ENCODE assay signal across 10 cellular contexts in the genomic region with DNA sequence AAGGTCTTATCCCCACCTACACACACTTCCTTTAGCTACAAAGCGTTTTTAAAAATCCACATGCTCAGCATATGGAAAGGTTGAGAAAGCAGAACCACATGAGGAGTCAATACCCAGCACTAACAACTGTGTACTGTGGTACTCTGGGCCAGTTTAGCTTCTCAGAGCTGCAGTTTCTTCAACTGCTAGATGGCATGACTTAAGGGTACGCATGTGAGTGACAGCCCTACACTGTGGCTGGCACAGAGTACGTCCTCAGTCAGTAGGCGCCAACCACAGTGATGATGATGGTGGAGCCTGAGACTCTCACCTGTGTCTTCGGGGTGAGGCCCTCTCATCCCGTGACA. TPM values are rescaled to one million over a fixed set of nuclear protein-coding genes. Genes with fewer than 3 reads are reported as not detected.
DNase-seq lines count a peak whose midpoint lies in the region; ATAC-seq, FAIRE-seq and TF ChIP-seq lines count a peak whose summit lies in the region.
"Had no signal": no experiment of that assay in that cellular context is flagged by ENCODE, and none has a peak within 500 bp of the region (broad histone marks: within the 10 kb centered on the region; RNA-seq: fewer than 3 reads in every experiment).

No MANE protein-coding gene starts in this region.

- H3K36me3 Mint-ChIP-seq in CD4-positive, alpha-beta T cell (ENCODE audit: low read depth) = peaks cover 32% of the 10 kb centered on the region
- peaks cover 30% of the 10 kb centered on the region for H3K36me3 Mint-ChIP-seq in activated CD4-positive, alpha-beta T cell treated with anti-CD3 and anti-CD28 coated beads, Interleukin-2, amount 10 ng/mL, durations not matched to agents 24 days and 14 days (ENCODE audit: low read depth)

- H4K91ac ChIP-seq in trophoblast cell (ENCODE audit: low read depth, low read length) = no peak overlapping the region

- H2BK5ac ChIP-seq in trophoblast cell (ENCODE audit: low read depth, low read length, poor library complexity) = no peak overlapping the region
- no peak overlapping the region for H2BK5ac ChIP-seq in mesendoderm (ENCODE audit: low read length)

- CTCF ChIA-PET in CD4-positive, alpha-beta T cell (lab: Charles Lee) = interaction anchor here (1.3 to 1.6 kb wide), 2 partner anchors 11 to 50 kb away, joined by 3 to 10 read pairs; no protein-coding TSS in a partner anchor

- H3K23ac ChIP-seq in trophoblast cell (ENCODE audit: low read length) = no peak overlapping the region
- no peak overlapping the region for H3K23ac ChIP-seq in mesendoderm (ENCODE audit: low read length)

- whole genome bisulfite sequencing in trophoblast cell (ENCODE audit: extremely low coverage, insufficient coverage, insufficient read length) = no CpG with 5 or more reads among the region's 6 CpGs
- no CpG with 5 or more reads among the region's 6 CpGs for WGBS in mesendoderm (ENCODE audit: extremely low coverage, insufficient coverage, low lambda C conversion rate)

- no peak overlapping the region for H2BK12ac ChIP-seq in trophoblast cell (ENCODE audit: low read length)

- H3K56ac ChIP-seq in mesendoderm (ENCODE audit: low read length) = no peak overlapping the region

- H3K4me1 ChIP-seq in duodenal mucosa (ENCODE audit: control insufficient read depth in 1 of 2, insufficient read depth in 2 of 2, low read length in 2 of 2) (peaks cover 72 to 73% of the 10 kb centered on the region in 2 donors), trophoblast cell (ENCODE audit: control insufficient read depth in 1 of 2, insufficient read depth in 2 of 2, low read length in 2 of 2) (peaks cover 36 to 37% of the 10 kb centered on the region in 2 experiments), mesendoderm (ENCODE audit: control insufficient read depth, low read depth, low read length) (peaks cover 15% of the 10 kb centered on the region)

- no peaks in the 10 kb centered on the region for H3K9me3 Mint-ChIP-seq in CD4-positive, alpha-beta T cell
- H3K9me3 Mint-ChIP-seq in activated CD4-positive, alpha-beta T cell treated with anti-CD3 and anti-CD28 coated beads, Interleukin-2, amount 10 ng/mL, durations not matched to agents 24 days and 14 days = no peaks in the 10 kb centered on the region

- no peak for DNase-seq in CD4-positive, alpha-beta T cell
- no peak for DNase-seq in activated CD4-positive, alpha-beta T cell treated with anti-CD3 and anti-CD28 coated beads, Interleukin-2, amount 10 ng/mL, durations not matched to agents 24 days and 14 days
- DNase-seq in trophoblast cell (no peak), D721Med (ENCODE audit: insufficient read length, low spot score) (no peak), LoVo (ENCODE audit: low spot score) (no peak), mesendoderm (no peak)
- DNase-seq: kidney glomerular epithelial cell had no signal

- no peak overlapping the region for H3K14ac ChIP-seq in trophoblast cell (ENCODE audit: low read length)

- H4K8ac ChIP-seq in trophoblast cell (ENCODE audit: low read depth, low read length) = no peak overlapping the region
- no peak overlapping the region for H4K8ac ChIP-seq in mesendoderm (ENCODE audit: low read depth, low read length)

- no peak overlapping the region for H2AK5ac ChIP-seq in trophoblast cell (ENCODE audit: low read length)
- H2AK5ac ChIP-seq in mesendoderm (ENCODE audit: low read length) = no peak overlapping the region

- peak overlapping the region; percentile 78 for H3K27ac Mint-ChIP-seq in CD4-positive, alpha-beta T cell
- H3K27ac Mint-ChIP-seq in activated CD4-positive, alpha-beta T cell treated with anti-CD3 and anti-CD28 coated beads, Interleukin-2, amount 10 ng/mL, durations not matched to agents 24 days and 14 days = peak overlapping the region; percentile 83

- H2BK120ac ChIP-seq in trophoblast cell (ENCODE audit: insufficient read depth, low read length, poor library complexity) (no peak overlapping the region), mesendoderm (ENCODE audit: low read depth, low read length) (no peak overlapping the region)

- H3K79me2 ChIP-seq in trophoblast cell (ENCODE audit: control insufficient read depth, insufficient read depth, low read length, poor library complexity) (peaks cover 24% of the 10 kb centered on the region), mesendoderm (ENCODE audit: control insufficient read depth, insufficient read depth, low read length) (peaks cover 78% of the 10 kb centered on the region)

- no peak for FAIRE-seq in D721Med (lab: Jason Lieb, UNC)

- H4K12ac ChIP-seq in trophoblast cell (ENCODE audit: low read depth, low read length) = no peak overlapping the region

- H3K27me3 ChIP-seq in CD4-positive, alpha-beta T cell (ENCODE audit: control insufficient read depth, insufficient read depth, low read length) = no peaks in the 10 kb centered on the region
- H3K27me3 ChIP-seq in duodenal mucosa (ENCODE audit: control insufficient read depth in 1 of 2, insufficient read depth in 2 of 2, low read length in 2 of 2) (no peaks in the 10 kb centered on the region), trophoblast cell (ENCODE audit: insufficient read depth, low read length) (no peaks in the 10 kb centered on the region), mesendoderm (ENCODE audit: insufficient read depth, low read length, poor library complexity) (no peaks in the 10 kb centered on the region)

- H3K4me2 ChIP-seq in trophoblast cell (ENCODE audit: low read length) (no peak overlapping the region), mesendoderm (ENCODE audit: low read length) (no peak overlapping the region)

- H3K4me3 ChIP-seq in duodenal mucosa (ENCODE audit: low read depth in 1 of 2, low read length in 2 of 2) (no peak overlapping the region), trophoblast cell (ENCODE audit: low read depth, low read length) (no peak overlapping the region), mesendoderm (ENCODE audit: low read length) (no peak overlapping the region)

- no peak overlapping the region for H2BK15ac ChIP-seq in mesendoderm (replicated peaks; ENCODE audit: low read depth)

- no peak overlapping the region for H3K27ac ChIP-seq in CD4-positive, alpha-beta T cell (ENCODE audit: low read depth, low read length)
- peak overlapping the region; percentile 53 for H3K27ac ChIP-seq in duodenal mucosa (ENCODE audit: low read depth, low read length)
- H3K27ac ChIP-seq in trophoblast cell (ENCODE audit: low read depth, low read length) = no peak overlapping the region
- no peak overlapping the region for H3K27ac ChIP-seq in mesendoderm (ENCODE audit: low read depth, low read length)

- no peaks in the 10 kb centered on the region for H3K27me3 Mint-ChIP-seq in CD4-positive, alpha-beta T cell
- H3K27me3 Mint-ChIP-seq in activated CD4-positive, alpha-beta T cell treated with anti-CD3 and anti-CD28 coated beads, Interleukin-2, amount 10 ng/mL, durations not matched to agents 24 days and 14 days = no peaks in the 10 kb centered on the region

- H2AFZ ChIP-seq in trophoblast cell (ENCODE audit: insufficient read depth, low read length, poor library complexity) = no peak overlapping the region

- peaks cover 87% of the 10 kb centered on the region for H3K4me1 Mint-ChIP-seq in CD4-positive, alpha-beta T cell (ENCODE audit: low read depth)
- H3K4me1 Mint-ChIP-seq in activated CD4-positive, alpha-beta T cell treated with anti-CD3 and anti-CD28 coated beads, Interleukin-2, amount 10 ng/mL, durations not matched to agents 24 days and 14 days = peaks cover 71% of the 10 kb centered on the region

- POLR2A ChIA-PET in CD4-positive, alpha-beta T cell (lab: Charles Lee) = interaction anchor here (0.7 to 1.4 kb wide), 3 partner anchors 17 to 552 kb away, joined by 3 to 7 read pairs (median 4); partner anchors contain the start of genes CCDC12 and NBEAL2

- H3K4me3 Mint-ChIP-seq in CD4-positive, alpha-beta T cell = peak overlapping the region; percentile 26
- H3K4me3 Mint-ChIP-seq in activated CD4-positive, alpha-beta T cell treated with anti-CD3 and anti-CD28 coated beads, Interleukin-2, amount 10 ng/mL, durations not matched to agents 24 days and 14 days = peak overlapping the region; percentile 32

- peak overlapping the region; percentile 66 for H3K4ac ChIP-seq in trophoblast cell (ENCODE audit: low read depth, low read length)
- no peak overlapping the region for H3K4ac ChIP-seq in mesendoderm (ENCODE audit: low read depth, low read length)

- ATAC-seq in CD4-positive, alpha-beta T cell (ENCODE audit: poor library complexity) = peak; percentile 73
- ATAC-seq in GM21528 (IDR thresholded peaks at IDR 0.05; ENCODE audit: low FRiP score, unreplicated experiment) = no peak
- ATAC-seq: Panc1 had no signal

- TF ChIP-seq CTCF in CD4-positive, alpha-beta T cell (IDR thresholded peaks at IDR 0.05) = no peak
- no peak for TF ChIP-seq CTCF in D721Med (IDR thresholded peaks at IDR 0.05; ENCODE audit: insufficient read depth, missing control alignments)

- H3K9ac ChIP-seq in duodenal mucosa (ENCODE audit: low read depth in 1 of 2, low read length in 2 of 2) (peak overlapping the region in 1 of 2 donors; percentile 20), trophoblast cell (ENCODE audit: low read length) (no peak overlapping the region), mesendoderm (ENCODE audit: low read length) (no peak overlapping the region)

- intact Hi-C loops in CD4-positive, alpha-beta T cell (cut with DNase I, micrococcal nuclease) = no loop called here
- intact Hi-C loops in activated CD4-positive, alpha-beta T cell treated with anti-CD3 and anti-CD28 coated beads, Interleukin-2, amount 10 ng/mL, durations not matched to agents 24 days and 14 days (cut with micrococcal nuclease) = loop anchor here (1.0 to 10.0 kb wide), 5 partner anchors 11 to 516 kb away; partner anchors contain the start of genes CCDC12 and SCAP

- H3K36me3 ChIP-seq in duodenal mucosa (ENCODE audit: control insufficient read depth in 1 of 2, insufficient read depth in 2 of 2, low read length in 2 of 2) = peaks cover 3 to 5% of the 10 kb centered on the region in 2 donors
- H3K36me3 ChIP-seq in trophoblast cell (ENCODE audit: control insufficient read depth in 1 of 2, insufficient read depth in 2 of 2, low read length in 2 of 2) = peaks cover 0 to 2% of the 10 kb centered on the region in 2 experiments
- peaks cover 4% of the 10 kb centered on the region for H3K36me3 ChIP-seq in mesendoderm (ENCODE audit: control insufficient read depth, insufficient read depth, low read length)

- H3K79me1 ChIP-seq in trophoblast cell (ENCODE audit: low read length) (peaks cover 4% of the 10 kb centered on the region), mesendoderm (ENCODE audit: low read length) (peaks cover 48% of the 10 kb centered on the region)

- no peak overlapping the region for H4K5ac ChIP-seq in mesendoderm (ENCODE audit: low read length)

- H3K18ac ChIP-seq in trophoblast cell (ENCODE audit: low read length) = no peak overlapping the region
- H3K18ac ChIP-seq in mesendoderm (ENCODE audit: low read length) = no peak overlapping the region

- no peaks in the 10 kb centered on the region for H3K9me3 ChIP-seq in CD4-positive, alpha-beta T cell (ENCODE audit: control insufficient read depth, low read length)
- H3K9me3 ChIP-seq in duodenal mucosa (ENCODE audit: control insufficient read depth in 1 of 2, low read length in 2 of 2) (no peaks in the 10 kb centered on the region), trophoblast cell (ENCODE audit: insufficient read depth, low read depth, low read length) (no peaks in the 10 kb centered on the region)

RNA-seq across cellular contexts. Expression of gene CCDC12, which starts 17.4 kb away (rescaled TPM):
- total RNA-seq in CD4-positive, alpha-beta T cell = 10 to 100 TPM; 57.5 to 59.5 TPM
- 55.3 and 66.2 TPM in 2 replicates for total RNA-seq in activated CD4-positive, alpha-beta T cell treated with anti-CD3 and anti-CD28 coated beads, Interleukin-2, amount 10 ng/mL, durations not matched to agents 24 days and 14 days
- 47.9 and 48.1 TPM in 2 replicates for polyA plus RNA-seq in trophoblast cell (2013)
- 49.1 TPM for polyA plus RNA-seq in mesendoderm (2013, experiment 1 of 2)
- 48.9 TPM for polyA plus RNA-seq in mesendoderm (2013, experiment 2 of 2)

RNA-seq across cellular contexts. Expression of gene NBEAL2, which starts 20.3 kb away (rescaled TPM):
- 100 to 1,000 TPM; 163 to 170 TPM for total RNA-seq in CD4-positive, alpha-beta T cell
- 115 and 119 TPM in 2 replicates for total RNA-seq in activated CD4-positive, alpha-beta T cell treated with anti-CD3 and anti-CD28 coated beads, Interleukin-2, amount 10 ng/mL, durations not matched to agents 24 days and 14 days
- polyA plus RNA-seq in trophoblast cell (2013) = 18.1 and 18.9 TPM in 2 replicates
- polyA plus RNA-seq in mesendoderm (2013, experiment 1 of 2) = 11.0 TPM
- 11.0 TPM for polyA plus RNA-seq in mesendoderm (2013, experiment 2 of 2)
